12 cellular contexts compared by ENCODE assay signal in the genomic region with DNA sequence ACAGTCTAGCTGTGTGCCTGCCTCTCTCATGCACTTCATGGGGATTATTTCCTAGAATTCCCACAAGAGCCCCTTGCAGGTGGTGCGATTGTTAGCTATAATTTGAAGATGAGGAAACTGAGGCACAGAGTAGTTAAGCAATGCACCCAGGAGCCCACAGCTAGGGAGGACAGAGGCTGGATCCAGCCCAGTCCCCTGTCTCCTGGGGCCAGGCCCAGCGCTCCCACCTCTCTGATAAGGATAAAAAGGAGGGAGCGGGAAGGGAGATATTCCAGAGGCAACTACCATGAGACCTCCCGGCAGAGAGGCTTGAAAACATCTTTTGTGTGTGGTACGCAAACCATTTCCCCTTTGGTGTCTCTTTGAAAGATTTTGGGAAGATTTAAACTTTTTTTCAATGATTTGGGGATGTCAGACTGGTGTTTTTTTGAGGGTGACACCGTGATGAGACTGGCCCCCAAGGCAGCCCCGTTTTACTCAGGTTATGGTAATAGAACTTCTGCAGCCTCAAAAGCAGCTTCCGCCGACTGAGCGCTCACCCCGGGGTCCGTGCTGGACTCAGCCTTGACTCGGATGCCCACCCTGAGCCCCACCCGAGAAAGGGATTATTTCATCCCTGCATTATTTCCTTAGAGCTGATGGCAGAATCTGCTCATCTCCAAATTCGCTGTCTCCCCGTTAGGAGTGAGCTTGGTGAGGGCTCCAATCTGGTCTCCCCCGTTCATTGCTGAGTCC.
DNase-seq lines count a peak whose midpoint lies in the region; ATAC-seq, FAIRE-seq and TF ChIP-seq lines count a peak whose summit lies in the region.
"Had no signal": no experiment of that assay in that cellular context is flagged by ENCODE, and none has a peak within 500 bp of the region (broad histone marks: within the 10 kb centered on the region; RNA-seq: fewer than 3 reads in every experiment).

No MANE protein-coding gene starts in this region.

- H2AK5ac ChIP-seq in mesendoderm (ENCODE audit: low read length): peak overlapping the region; percentile 62

- H3K4me3 ChIP-seq in bronchial epithelial cell (ENCODE audit: low read depth, low read length): no peak overlapping the region
- no peak overlapping the region for H3K4me3 ChIP-seq in mesendoderm (ENCODE audit: low read length)
- H3K4me3 ChIP-seq in stomach: no peak overlapping the region

- H3K56ac ChIP-seq in mesendoderm (ENCODE audit: low read length): peak overlapping the region; percentile 42

- H3K79me1 ChIP-seq in mesendoderm (ENCODE audit: low read length): no peaks in the 10 kb centered on the region

- H3K4me1 Mint-ChIP-seq in stimulated activated effector memory CD8-positive, alpha-beta T cell treated with anti-CD3 and anti-CD28 coated beads, Interleukin-12 subunit alpha, Interleukin-12 subunit beta, amount 100 ng/mL, for 72 hours: peaks cover 20% of the 10 kb centered on the region

- TF ChIP-seq CTCF in RWPE1 (conservative IDR thresholded peaks at IDR 0.05; ENCODE audit: low read depth) (no peak), bronchial epithelial cell (IDR thresholded peaks at IDR 0.05; ENCODE audit: insufficient read depth, low read length, severe bottlenecking) (no peak), stomach (IDR thresholded peaks at IDR 0.05) (no peak), D721Med (IDR thresholded peaks at IDR 0.05; ENCODE audit: insufficient read depth, missing control alignments) (no peak)

- DNase-seq in RWPE1 (ENCODE audit: low spot score) (no peak), bronchial epithelial cell (ENCODE audit: low read depth) (no peak), mesendoderm (no peak), stomach (no peak), T-helper 1 cell (no peak), D721Med (ENCODE audit: insufficient read length, low spot score) (no peak)
- no peak for DNase-seq in stimulated activated effector memory CD8-positive, alpha-beta T cell treated with anti-CD3 and anti-CD28 coated beads, Interleukin-12 subunit alpha, Interleukin-12 subunit beta, amount 100 ng/mL, for 72 hours (ENCODE audit: low spot score in 2 of 2)
- DNase-seq: activated CD4-positive, CD25-positive, alpha-beta regulatory T cell; NCI-H2029 had no signal

- no peak overlapping the region for H3K9ac ChIP-seq in mesendoderm (ENCODE audit: low read length)

- H3K36me3 ChIP-seq in bronchial epithelial cell (ENCODE audit: control insufficient read depth, insufficient read depth, low read length): no peaks in the 10 kb centered on the region
- H3K36me3 ChIP-seq in mesendoderm (ENCODE audit: control insufficient read depth, insufficient read depth, low read length): no peaks in the 10 kb centered on the region
- H3K36me3 ChIP-seq in stomach: no peaks in the 10 kb centered on the region
- H3K36me3 ChIP-seq: Peyer's patch had no signal

- no peak for TF ChIP-seq POLR2A in stomach (IDR thresholded peaks at IDR 0.05)

- no CpG with 5 or more reads among the region's 17 CpGs for WGBS in mesendoderm (ENCODE audit: extremely low coverage, insufficient coverage, low lambda C conversion rate)
- WGBS in stomach, 5 donors: 74 to 84% (median 78%) methylated on average over 17 of the region's 17 CpGs

- no peak overlapping the region for H3K23ac ChIP-seq in mesendoderm (ENCODE audit: low read length)

- no peak overlapping the region for H2BK120ac ChIP-seq in mesendoderm (ENCODE audit: low read depth, low read length)

- no peak for TF ChIP-seq EP300 in stomach (IDR thresholded peaks at IDR 0.05)

- H3K4me1 ChIP-seq in mesendoderm (ENCODE audit: control insufficient read depth, low read depth, low read length) (no peaks in the 10 kb centered on the region), stomach (peaks cover 38 to 71% (median 60%) of the 10 kb centered on the region in 4 donors)

- peak overlapping the region; percentile 57 for H4K8ac ChIP-seq in mesendoderm (ENCODE audit: low read depth, low read length)

- H3K27ac Mint-ChIP-seq in stimulated activated effector memory CD8-positive, alpha-beta T cell treated with anti-CD3 and anti-CD28 coated beads, Interleukin-12 subunit alpha, Interleukin-12 subunit beta, amount 100 ng/mL, for 72 hours: no peak overlapping the region

- intact Hi-C loops in stomach (cut with DNase I; ENCODE audit: low total_unique reads): loop anchor here (10.0 kb wide), 1 partner anchor 58 kb away; no protein-coding TSS in a partner anchor

- H3K27ac ChIP-seq in RWPE1 (peak overlapping the region; percentile 72), mesendoderm (ENCODE audit: low read depth, low read length) (no peak overlapping the region), stomach (peak overlapping the region in 4 of 5 donors; percentile 6 to 93 (median 88))

- no peaks in the 10 kb centered on the region for H3K79me2 ChIP-seq in mesendoderm (ENCODE audit: control insufficient read depth, insufficient read depth, low read length)

- H3K27me3 ChIP-seq in bronchial epithelial cell (ENCODE audit: control insufficient read depth, insufficient read depth, low read length) (no peaks in the 10 kb centered on the region), mesendoderm (ENCODE audit: insufficient read depth, low read length, poor library complexity) (no peaks in the 10 kb centered on the region), stomach (no peaks in the 10 kb centered on the region)
- H3K27me3 ChIP-seq: Peyer's patch had no signal

- FAIRE-seq in bronchial epithelial cell (lab: Jason Lieb, UNC) (peak; percentile 23), D721Med (lab: Jason Lieb, UNC) (no peak)
- FAIRE-seq: GM12892 had no signal

- no peak overlapping the region for H2BK5ac ChIP-seq in mesendoderm (ENCODE audit: low read length)

- H2BK15ac ChIP-seq in mesendoderm (replicated peaks; ENCODE audit: low read depth): no peak overlapping the region

- ATAC-seq in GM21381 (IDR thresholded peaks at IDR 0.05; ENCODE audit: unreplicated experiment): no peak
- ATAC-seq in stimulated activated effector memory CD8-positive, alpha-beta T cell treated with anti-CD3 and anti-CD28 coated beads, Interleukin-12 subunit alpha, Interleukin-12 subunit beta, amount 100 ng/mL, for 72 hours: no peak

- no peak overlapping the region for H3K4ac ChIP-seq in mesendoderm (ENCODE audit: low read depth, low read length)

- no peaks in the 10 kb centered on the region for H3K36me3 Mint-ChIP-seq in stimulated activated effector memory CD8-positive, alpha-beta T cell treated with anti-CD3 and anti-CD28 coated beads, Interleukin-12 subunit alpha, Interleukin-12 subunit beta, amount 100 ng/mL, for 72 hours

- no peak overlapping the region for H3K4me2 ChIP-seq in mesendoderm (ENCODE audit: low read length)

- H3K4me3 Mint-ChIP-seq in stimulated activated effector memory CD8-positive, alpha-beta T cell treated with anti-CD3 and anti-CD28 coated beads, Interleukin-12 subunit alpha, Interleukin-12 subunit beta, amount 100 ng/mL, for 72 hours: no peak overlapping the region

- POLR2A ChIA-PET in RWPE1 (lab: Yijun Ruan, JAX; ENCODE audit: low non-redundant PET): interaction anchor here (1.2 kb wide), 1 partner anchor 145 kb away, joined by 4 read pairs; the partner anchor contains the start of gene IER5L

- H3K9me3 Mint-ChIP-seq in stimulated activated effector memory CD8-positive, alpha-beta T cell treated with anti-CD3 and anti-CD28 coated beads, Interleukin-12 subunit alpha, Interleukin-12 subunit beta, amount 100 ng/mL, for 72 hours: no peaks in the 10 kb centered on the region

- no peak overlapping the region for H3K18ac ChIP-seq in mesendoderm (ENCODE audit: low read length)

- CTCF ChIA-PET in RWPE1 (lab: Yijun Ruan, JAX): interaction anchor here (1.0 to 1.1 kb wide), 2 partner anchors 9 to 180 kb away, joined by 3 read pairs; no protein-coding TSS in a partner anchor

- no peaks in the 10 kb centered on the region for H3K9me3 ChIP-seq in stomach
- H3K9me3 ChIP-seq: Peyer's patch had no signal

- H4K5ac ChIP-seq in mesendoderm (ENCODE audit: low read length): no peak overlapping the region
